ENCODE assay signal across 24 cellular contexts in genomic region chr1:203703586-203703985, GRCh38.
DNase-seq lines count a peak whose midpoint lies in the region; ATAC-seq lines count a peak whose summit lies in the region.
"Had no signal": no experiment of that assay in that cellular context is flagged by ENCODE, and none has a peak within 500 bp of the region (broad histone marks: within the 10 kb centered on the region; RNA-seq: fewer than 3 reads in every experiment).

No MANE protein-coding gene starts in this region.

- no peaks in the 10 kb centered on the region for H3K27me3 Mint-ChIP-seq in activated CD8-positive, alpha-beta memory T cell treated with anti-CD3 and anti-CD28 coated beads, Interleukin-2, amount 10 ng/mL, durations not matched to agents 7 days and 5 days
- H3K27me3 Mint-ChIP-seq in activated T-helper 1 cell treated with anti-CD3 and anti-CD28 coated beads, Interleukin-12 subunit alpha, Interleukin-12 subunit beta, Interleukin-2, Interleukin-4 antibody, amounts not matched to agents 30 ng/mL and 10 ng/mL and 1 ng/mL, durations not matched to agents 14 hours and 24 hours and 36 hours (ENCODE audit: insufficient read depth): no peaks in the 10 kb centered on the region
- H3K27me3 Mint-ChIP-seq: naive thymus-derived CD4-positive, alpha-beta T cell had no signal

- H3K9me3 Mint-ChIP-seq in activated CD8-positive, alpha-beta memory T cell treated with anti-CD3 and anti-CD28 coated beads, Interleukin-2, amount 10 ng/mL, durations not matched to agents 7 days and 5 days (ENCODE audit: low read depth): no peaks in the 10 kb centered on the region
- no peaks in the 10 kb centered on the region for H3K9me3 Mint-ChIP-seq in activated T-helper 1 cell treated with anti-CD3 and anti-CD28 coated beads, Interleukin-12 subunit alpha, Interleukin-12 subunit beta, Interleukin-2, Interleukin-4 antibody, amounts not matched to agents 30 ng/mL and 10 ng/mL and 1 ng/mL, durations not matched to agents 14 hours and 24 hours and 36 hours
- H3K9me3 Mint-ChIP-seq in stimulated activated effector memory CD8-positive, alpha-beta T cell treated with anti-CD3 and anti-CD28 coated beads, Interleukin-12 subunit alpha, Interleukin-12 subunit beta, amount 100 ng/mL, for 72 hours: no peaks in the 10 kb centered on the region
- H3K9me3 Mint-ChIP-seq: naive thymus-derived CD4-positive, alpha-beta T cell had no signal

- intact Hi-C loops in activated T-helper 1 cell treated with anti-CD3 and anti-CD28 coated beads, Interleukin-12 subunit alpha, Interleukin-12 subunit beta, Interleukin-2, Interleukin-4 antibody, amounts not matched to agents 30 ng/mL and 10 ng/mL and 1 ng/mL, durations not matched to agents 14 hours and 24 hours and 36 hours (cut with micrococcal nuclease): loop anchor here (2.0 to 5.0 kb wide), 2 partner anchors 363 to 436 kb away; no protein-coding TSS in a partner anchor

- no peak for ATAC-seq in activated CD8-positive, alpha-beta memory T cell treated with anti-CD3 and anti-CD28 coated beads, Interleukin-2, amount 10 ng/mL, durations not matched to agents 7 days and 5 days
- no peak for ATAC-seq in stimulated activated effector memory CD8-positive, alpha-beta T cell treated with anti-CD3 and anti-CD28 coated beads, Interleukin-12 subunit alpha, Interleukin-12 subunit beta, amount 100 ng/mL, for 72 hours
- ATAC-seq: heart left ventricle; left lobe of liver; naive thymus-derived CD4-positive, alpha-beta T cell; pancreas; sciatic nerve had no signal

- CTCF ChIA-PET in activated CD8-positive, alpha-beta memory T cell treated with anti-CD3 and anti-CD28 coated beads, Interleukin-2, amount 10 ng/mL, durations not matched to agents 7 days and 5 days (lab: Charles Lee): interaction anchor here (3.1 to 6.8 kb wide), 6 partner anchors 13 to 197 kb away, joined by 19 to 89 read pairs (median 34); partner anchors contain the start of gene ATP2B4

- peaks cover 21% of the 10 kb centered on the region for H3K4me1 Mint-ChIP-seq in activated CD8-positive, alpha-beta memory T cell treated with anti-CD3 and anti-CD28 coated beads, Interleukin-2, amount 10 ng/mL, durations not matched to agents 7 days and 5 days
- H3K4me1 Mint-ChIP-seq in activated T-helper 1 cell treated with anti-CD3 and anti-CD28 coated beads, Interleukin-12 subunit alpha, Interleukin-12 subunit beta, Interleukin-2, Interleukin-4 antibody, amounts not matched to agents 30 ng/mL and 10 ng/mL and 1 ng/mL, durations not matched to agents 14 hours and 24 hours and 36 hours (ENCODE audit: low read depth): peaks cover 19% of the 10 kb centered on the region
- H3K4me1 Mint-ChIP-seq in stimulated activated effector memory CD8-positive, alpha-beta T cell treated with anti-CD3 and anti-CD28 coated beads, Interleukin-12 subunit alpha, Interleukin-12 subunit beta, amount 100 ng/mL, for 72 hours: peaks cover 6% of the 10 kb centered on the region

- no peak overlapping the region for H3K4me3 Mint-ChIP-seq in activated CD8-positive, alpha-beta memory T cell treated with anti-CD3 and anti-CD28 coated beads, Interleukin-2, amount 10 ng/mL, durations not matched to agents 7 days and 5 days
- no peak overlapping the region for H3K4me3 Mint-ChIP-seq in activated T-helper 1 cell treated with anti-CD3 and anti-CD28 coated beads, Interleukin-12 subunit alpha, Interleukin-12 subunit beta, Interleukin-2, Interleukin-4 antibody, amounts not matched to agents 30 ng/mL and 10 ng/mL and 1 ng/mL, durations not matched to agents 14 hours and 24 hours and 36 hours
- no peak overlapping the region for H3K4me3 Mint-ChIP-seq in stimulated activated effector memory CD8-positive, alpha-beta T cell treated with anti-CD3 and anti-CD28 coated beads, Interleukin-12 subunit alpha, Interleukin-12 subunit beta, amount 100 ng/mL, for 72 hours
- H3K4me3 Mint-ChIP-seq: naive thymus-derived CD4-positive, alpha-beta T cell had no signal

- peak overlapping the region; percentile 44 for H3K27ac Mint-ChIP-seq in activated CD8-positive, alpha-beta memory T cell treated with anti-CD3 and anti-CD28 coated beads, Interleukin-2, amount 10 ng/mL, durations not matched to agents 7 days and 5 days
- peak overlapping the region; percentile 41 for H3K27ac Mint-ChIP-seq in activated T-helper 1 cell treated with anti-CD3 and anti-CD28 coated beads, Interleukin-12 subunit alpha, Interleukin-12 subunit beta, Interleukin-2, Interleukin-4 antibody, amounts not matched to agents 30 ng/mL and 10 ng/mL and 1 ng/mL, durations not matched to agents 14 hours and 24 hours and 36 hours
- H3K27ac Mint-ChIP-seq in stimulated activated effector memory CD8-positive, alpha-beta T cell treated with anti-CD3 and anti-CD28 coated beads, Interleukin-12 subunit alpha, Interleukin-12 subunit beta, amount 100 ng/mL, for 72 hours: peak overlapping the region; percentile 14

- no peak for DNase-seq in activated CD8-positive, alpha-beta memory T cell treated with anti-CD3 and anti-CD28 coated beads, Interleukin-2, amount 10 ng/mL, durations not matched to agents 7 days and 5 days
- DNase-seq in activated CD8-positive, alpha-beta memory T cell treated with anti-CD3 and anti-CD28 coated beads for 24 hours: no peak
- DNase-seq in MV-4-11 (lab: John Stamatoyannopoulos, UW) (peak; percentile 31), superior temporal gyrus (ENCODE audit: extremely low spot score) (no peak), COR-L47 (lab: John Stamatoyannopoulos, UW) (no peak), COLO668 (lab: John Stamatoyannopoulos, UW; ENCODE audit: unreplicated experiment) (no peak)
- no peak for DNase-seq in activated T-helper 1 cell treated with anti-CD3 and anti-CD28 coated beads, Interleukin-12 subunit alpha, Interleukin-12 subunit beta, Interleukin-2, Interleukin-4 antibody, amounts not matched to agents 30 ng/mL and 10 ng/mL and 1 ng/mL, durations not matched to agents 14 hours and 24 hours and 36 hours (ENCODE audit: low spot score)
- DNase-seq in stimulated activated effector memory CD8-positive, alpha-beta T cell treated with anti-CD3 and anti-CD28 coated beads, Interleukin-12 subunit alpha, Interleukin-12 subunit beta, amount 100 ng/mL, for 72 hours (ENCODE audit: low spot score in 2 of 2): no peak
- DNase-seq: ACHN; activated CD4-positive, alpha-beta T cell treated with anti-CD3 and anti-CD28 coated beads, Interleukin-2, amount 50 U/mL, for 4 hours; activated naive CD4-positive, alpha-beta T cell treated with anti-CD3 and anti-CD28 coated beads, Interleukin-2, amount 50 U/mL, for 16 hours; activated T-cell treated with anti-CD3 and anti-CD28 coated beads, Interleukin-2, amount 50 U/mL, for 48 hours; heart left ventricle; IMR-90; mesendoderm; MG63; naive thymus-derived CD4-positive, alpha-beta T cell; NCI-H2171; NCI-H524 treated with DMSO at 0.1 percent for 48 hours; pancreas; stimulated activated CD4-positive, alpha-beta T cell treated with anti-CD3 and anti-CD28 coated beads, Interleukin-15, amount 100 ng/mL, for 24 hours; stimulated activated CD8-positive, alpha-beta memory T cell treated with anti-CD3 and anti-CD28 coated beads, Interleukin-4, amount 100 ng/mL, for 48 hours had no signal

- peaks cover 69% of the 10 kb centered on the region for H3K36me3 Mint-ChIP-seq in activated CD8-positive, alpha-beta memory T cell treated with anti-CD3 and anti-CD28 coated beads, Interleukin-2, amount 10 ng/mL, durations not matched to agents 7 days and 5 days
- H3K36me3 Mint-ChIP-seq in activated T-helper 1 cell treated with anti-CD3 and anti-CD28 coated beads, Interleukin-12 subunit alpha, Interleukin-12 subunit beta, Interleukin-2, Interleukin-4 antibody, amounts not matched to agents 30 ng/mL and 10 ng/mL and 1 ng/mL, durations not matched to agents 14 hours and 24 hours and 36 hours (ENCODE audit: low read depth): peaks cover 50% of the 10 kb centered on the region
- peaks cover 97% of the 10 kb centered on the region for H3K36me3 Mint-ChIP-seq in stimulated activated effector memory CD8-positive, alpha-beta T cell treated with anti-CD3 and anti-CD28 coated beads, Interleukin-12 subunit alpha, Interleukin-12 subunit beta, amount 100 ng/mL, for 72 hours
